In genomic region chr14:63641473-63642228, GRCh38 we compare ENCODE assay signal across 1 cellular context.
A peak's percentile ranks its signal among the peaks of the same experiment; 100 is the strongest.
TF ChIP-seq lines count a peak whose summit lies in the region.

Gene WDR89, minus strand, starts transcription at chr14:63641871. Its CDS starts 41,929 bp downstream, at chr14:63599942.

TF ChIP-seq in HCT116, 20 proteins besides CTCF, POLR2A, EP300 and RAD21 (continued from another document):
- TF ChIP-seq REST (IDR thresholded peaks at IDR 0.05; ENCODE audit: low read depth) = no peak
- TF ChIP-seq SRF (IDR thresholded peaks at IDR 0.05; ENCODE audit: low read depth) = peak; percentile 30; the same call in 1 of the 2 replicates
- no peak for TF ChIP-seq ELF1 (IDR thresholded peaks at IDR 0.05; ENCODE audit: borderline replicate concordance, low read depth)
- peak; percentile 93 for TF ChIP-seq POLR2AphosphoS5 (IDR thresholded peaks at IDR 0.05; ENCODE audit: low read depth, low read length)
- no peak for TF ChIP-seq JUND (IDR thresholded peaks at IDR 0.05)
- TF ChIP-seq CBX3 (IDR thresholded peaks at IDR 0.05; ENCODE audit: low read depth) = peak; percentile 95
- TF ChIP-seq CEBPB (IDR thresholded peaks at IDR 0.05; ENCODE audit: low read depth) = no peak
- no peak for TF ChIP-seq EZH2phosphoT487 (IDR thresholded peaks at IDR 0.05; ENCODE audit: borderline replicate concordance)
- TF ChIP-seq, protein P1, sequence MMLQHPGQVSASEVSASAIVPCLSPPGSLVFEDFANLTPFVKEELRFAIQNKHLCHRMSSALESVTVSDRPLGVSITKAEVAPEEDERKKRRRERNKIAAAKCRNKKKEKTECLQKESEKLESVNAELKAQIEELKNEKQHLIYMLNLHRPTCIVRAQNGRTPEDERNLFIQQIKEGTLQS (IDR thresholded peaks at IDR 0.05) = no peak
- TF ChIP-seq TCF7L2 (IDR thresholded peaks at IDR 0.05; ENCODE audit: borderline replicate concordance, extremely low read depth, insufficient read depth, insufficient read length) = peak; percentile 39
- no peak for TF ChIP-seq ZNF274 (IDR thresholded peaks at IDR 0.05; ENCODE audit: low read depth, low read length)
- peak; percentile 93 for TF ChIP-seq SP1 (IDR thresholded peaks at IDR 0.05; ENCODE audit: low read depth)
- TF ChIP-seq ZFX (IDR thresholded peaks at IDR 0.05) = peak; percentile 20; the same call in 1 of the 2 replicates
- TF ChIP-seq, protein P2, sequence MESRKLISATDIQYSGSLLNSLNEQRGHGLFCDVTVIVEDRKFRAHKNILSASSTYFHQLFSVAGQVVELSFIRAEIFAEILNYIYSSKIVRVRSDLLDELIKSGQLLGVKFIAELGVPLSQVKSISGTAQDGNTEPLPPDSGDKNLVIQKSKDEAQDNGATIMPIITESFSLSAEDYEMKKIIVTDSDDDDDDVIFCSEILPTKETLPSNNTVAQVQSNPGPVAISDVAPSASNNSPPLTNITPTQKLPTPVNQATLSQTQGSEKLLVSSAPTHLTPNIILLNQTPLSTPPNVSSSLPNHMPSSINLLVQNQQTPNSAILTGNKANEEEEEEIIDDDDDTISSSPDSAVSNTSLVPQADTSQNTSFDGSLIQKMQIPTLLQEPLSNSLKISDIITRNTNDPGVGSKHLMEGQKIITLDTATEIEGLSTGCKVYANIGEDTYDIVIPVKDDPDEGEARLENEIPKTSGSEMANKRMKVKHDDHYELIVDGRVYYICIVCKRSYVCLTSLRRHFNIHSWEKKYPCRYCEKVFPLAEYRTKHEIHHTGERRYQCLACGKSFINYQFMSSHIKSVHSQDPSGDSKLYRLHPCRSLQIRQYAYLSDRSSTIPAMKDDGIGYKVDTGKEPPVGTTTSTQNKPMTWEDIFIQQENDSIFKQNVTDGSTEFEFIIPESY (IDR thresholded peaks at IDR 0.05; ENCODE audit: extremely low read depth, insufficient replicate concordance, low read length) = peak; percentile 86
- no peak for TF ChIP-seq EGR1 (IDR thresholded peaks at IDR 0.05; ENCODE audit: low read depth)
- TF ChIP-seq FOSL1 (IDR thresholded peaks at IDR 0.05; ENCODE audit: low read depth) = no peak
- TF ChIP-seq SIN3A (IDR thresholded peaks at IDR 0.05; ENCODE audit: low read depth) = peak; percentile 85; the same call in 1 of the 2 replicates
- peak; percentile 40 for TF ChIP-seq YY1 (IDR thresholded peaks at IDR 0.05; ENCODE audit: extremely low read depth, insufficient replicate concordance, low read depth, low read length)
- TF ChIP-seq EZH2 (IDR thresholded peaks at IDR 0.05) = no peak
TF ChIP-seq in HCT116: peak in this region for 10.
